27 cellular contexts compared by ENCODE assay signal in the genomic region with DNA sequence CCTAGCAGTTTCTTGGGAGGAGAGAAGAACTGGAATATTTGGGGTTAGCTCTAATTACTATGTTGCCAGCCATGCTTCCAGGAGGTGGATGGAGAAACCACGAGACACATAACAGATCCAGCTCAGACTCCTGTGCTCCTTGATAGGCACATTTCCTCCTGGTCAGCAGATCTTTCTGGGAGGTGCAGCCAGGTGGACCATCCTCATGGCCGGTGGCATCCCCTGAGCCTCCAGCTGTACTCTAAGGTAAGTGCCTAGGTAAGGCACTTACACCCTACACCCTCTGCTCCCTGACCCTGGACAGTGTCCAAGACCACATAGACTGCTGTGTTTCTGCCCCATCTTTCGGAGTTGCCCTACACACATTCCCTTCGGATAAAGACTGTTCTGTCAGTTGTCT. TPM values are rescaled to one million over a fixed set of nuclear protein-coding genes. Genes with fewer than 3 reads are reported as not detected.
DNase-seq lines count a peak whose midpoint lies in the region; ATAC-seq, FAIRE-seq and TF ChIP-seq lines count a peak whose summit lies in the region.
"Had no signal": no experiment of that assay in that cellular context is flagged by ENCODE, and none has a peak within 500 bp of the region (broad histone marks: within the 10 kb centered on the region; RNA-seq: fewer than 3 reads in every experiment).

No MANE protein-coding gene starts in this region.

- DNase-seq in A549 (ENCODE audit: low read depth in 1 of 2, low spot score in 1 of 2) (no peak), esophagus muscularis mucosa (ENCODE audit: extremely low spot score) (peak; percentile 74), mesenteric fat pad (ENCODE audit: low spot score) (peak; percentile 51), osteocyte (ENCODE audit: extremely low spot score, unreplicated experiment) (peak; percentile 65), posterior vena cava (ENCODE audit: low spot score) (no peak), osteoblast (ENCODE audit: insufficient read length, low spot score, missing footprints) (no peak)
- DNase-seq: ACHN; BE2C; C1 segment of cervical spinal cord; CD4-positive, alpha-beta memory T cell; CD4-positive, CD25-positive, alpha-beta regulatory T cell; CD8-positive, alpha-beta memory T cell; COR-L47; DMS 273 treated with DMSO at 0.1 percent for 48 hours; DMS153; DMS79; DND-41; EL; GDM1 had no signal

- H4K20me1 ChIP-seq in osteoblast (ENCODE audit: insufficient read depth, low read length), result no peaks in the 10 kb centered on the region
- H4K20me1 ChIP-seq: BLaER1 had no signal

- H3K4me2 ChIP-seq in A549 (no peak overlapping the region), osteoblast (ENCODE audit: insufficient read depth, low read length) (no peak overlapping the region)
- H3K4me2 ChIP-seq: BLaER1 had no signal

- no peaks in the 10 kb centered on the region for H3K4me1 Mint-ChIP-seq in osteocyte (ENCODE audit: unreplicated experiment)
- H3K4me1 Mint-ChIP-seq: CD14-positive monocyte; CD4-positive, alpha-beta memory T cell; CD4-positive, CD25-positive, alpha-beta regulatory T cell; CD8-positive, alpha-beta memory T cell had no signal

- TF ChIP-seq CTCF in A549 (IDR thresholded peaks at IDR 0.05) (no peak), esophagus muscularis mucosa (IDR thresholded peaks at IDR 0.05) (no peak), osteocyte (IDR thresholded peaks at IDR 0.05) (no peak), osteoblast (IDR thresholded peaks at IDR 0.05; ENCODE audit: extremely low read depth, low read depth, low read length) (no peak)

- FAIRE-seq in A549 (lab: Jason Lieb, UNC), result no peak
- FAIRE-seq: GM12878, GM12892, GM18507 had no signal

- H3K36me3 ChIP-seq in esophagus muscularis mucosa, result no peaks in the 10 kb centered on the region
- no peaks in the 10 kb centered on the region for H3K36me3 ChIP-seq in osteoblast (ENCODE audit: insufficient read depth, low read length)
- H3K36me3 ChIP-seq: BE2C, BLaER1 had no signal

- TF ChIP-seq EP300 in A549 (IDR thresholded peaks at IDR 0.05) (no peak), esophagus muscularis mucosa (IDR thresholded peaks at IDR 0.05) (no peak)

- intact Hi-C loops in esophagus muscularis mucosa (cut with DNase I), result no loop called here
- intact Hi-C loops in posterior vena cava (cut with DNase I), result no loop called here

- H3K4me3 ChIP-seq in A549 (no peak overlapping the region), esophagus muscularis mucosa (no peak overlapping the region), osteoblast (ENCODE audit: insufficient read depth, low read length) (no peak overlapping the region)
- H3K4me3 ChIP-seq: BLaER1, GM12878 had no signal

- H3K27me3 Mint-ChIP-seq in osteocyte (ENCODE audit: unreplicated experiment), result peaks cover 24% of the 10 kb centered on the region

- ATAC-seq in A549 (no peak), HG03135 (IDR thresholded peaks at IDR 0.05; ENCODE audit: unreplicated experiment) (no peak), GM21390 (IDR thresholded peaks at IDR 0.05; ENCODE audit: unreplicated experiment) (no peak)
- ATAC-seq: GM12878 had no signal

- H3K27ac Mint-ChIP-seq in osteocyte (ENCODE audit: unreplicated experiment), result no peak overlapping the region
- H3K27ac Mint-ChIP-seq: CD4-positive, alpha-beta memory T cell; CD4-positive, CD25-positive, alpha-beta regulatory T cell; CD8-positive, alpha-beta memory T cell had no signal

- TF ChIP-seq RAD21 in A549 (conservative IDR thresholded peaks at IDR 0.05 in 1 of 2, IDR thresholded peaks at IDR 0.05 in 1 of 2), result no peak

- no peaks in the 10 kb centered on the region for H3K27me3 ChIP-seq in esophagus muscularis mucosa
- peaks cover 2% of the 10 kb centered on the region for H3K27me3 ChIP-seq in osteoblast (ENCODE audit: insufficient read depth, low read length)
- H3K27me3 ChIP-seq: BE2C, BLaER1 had no signal

- H2AFZ ChIP-seq in osteoblast (ENCODE audit: low read length), result no peak overlapping the region

- TF ChIP-seq POLR2A in A549 (IDR thresholded peaks at IDR 0.05; ENCODE audit: low read length) (no peak), esophagus muscularis mucosa (IDR thresholded peaks at IDR 0.05; ENCODE audit: low read depth) (no peak)

- H3K79me2 ChIP-seq in osteoblast (ENCODE audit: insufficient read depth, low read length), result no peaks in the 10 kb centered on the region

- WGBS in A549 (ENCODE audit: missing lambda C conversion rate), result 43% methylated on average over 4 of the region's 4 CpGs
- 91% methylated on average over 4 of the region's 4 CpGs for WGBS in esophagus muscularis mucosa

- H3K9me3 Mint-ChIP-seq in osteocyte (ENCODE audit: unreplicated experiment), result no peaks in the 10 kb centered on the region
- H3K9me3 Mint-ChIP-seq: CD8-positive, alpha-beta memory T cell had no signal

- H3K9me3 ChIP-seq in A549, result no peaks in the 10 kb centered on the region
- no peaks in the 10 kb centered on the region for H3K9me3 ChIP-seq in esophagus muscularis mucosa
- no peaks in the 10 kb centered on the region for H3K9me3 ChIP-seq in osteoblast (ENCODE audit: low read depth, low read length)
- H3K9me3 ChIP-seq: BE2C, BLaER1 had no signal

- H3K36me3 Mint-ChIP-seq in osteocyte (ENCODE audit: unreplicated experiment), result no peaks in the 10 kb centered on the region
- H3K36me3 Mint-ChIP-seq: CD14-positive monocyte; CD4-positive, alpha-beta memory T cell; CD4-positive, CD25-positive, alpha-beta regulatory T cell; CD8-positive, alpha-beta memory T cell had no signal

- POLR2A ChIA-PET in A549 (lab: Yijun Ruan, JAX), result no interaction called here

- H3K27ac ChIP-seq in A549, result no peak overlapping the region
- no peak overlapping the region for H3K27ac ChIP-seq in esophagus muscularis mucosa (replicated peaks in 1 of 4)
- H3K27ac ChIP-seq in osteoblast (ENCODE audit: low read depth, low read length), result no peak overlapping the region
- H3K27ac ChIP-seq: 22Rv1, BLaER1 had no signal

- CTCF ChIA-PET in A549 (lab: Yijun Ruan, JAX), result interaction anchor here (1.0 kb wide), 1 partner anchor 14 kb away, joined by 3 read pairs; no protein-coding TSS in a partner anchor

- no peak overlapping the region for H3K4me3 Mint-ChIP-seq in osteocyte (ENCODE audit: unreplicated experiment)
- H3K4me3 Mint-ChIP-seq: CD14-positive monocyte; CD4-positive, alpha-beta memory T cell; CD4-positive, CD25-positive, alpha-beta regulatory T cell; CD8-positive, alpha-beta memory T cell had no signal

- H3K4me1 ChIP-seq in A549, result peaks cover 7% of the 10 kb centered on the region
- no peaks in the 10 kb centered on the region for H3K4me1 ChIP-seq in esophagus muscularis mucosa
- H3K4me1 ChIP-seq in osteoblast (ENCODE audit: insufficient read depth, low read length), result no peaks in the 10 kb centered on the region
- H3K4me1 ChIP-seq: BE2C had no signal

TF ChIP-seq in A549, 52 proteins besides CTCF, POLR2A, EP300 and RAD21:
- peak; percentile 1 for TF ChIP-seq MAFK (IDR thresholded peaks at IDR 0.05; ENCODE audit: partially characterized antibody)
- TF ChIP-seq NR3C1 (IDR thresholded peaks at IDR 0.05), result no peak
- no peak for TF ChIP-seq CBX8 (IDR thresholded peaks at IDR 0.05)
- no peak for TF ChIP-seq ZFP36 (IDR thresholded peaks at IDR 0.05; ENCODE audit: borderline replicate concordance, partially characterized antibody)
- TF ChIP-seq FOXS1 (CRISPR knock-in tag; IDR thresholded peaks at IDR 0.05), result no peak
- TF ChIP-seq FOSL2 (IDR thresholded peaks at IDR 0.05), result no peak
- TF ChIP-seq FOSL2 (CRISPR knock-in tag; IDR thresholded peaks at IDR 0.05), result no peak

RNA-seq across cellular contexts. Expression of gene N4BP1, which starts 27.1 kb away (rescaled TPM):
- polyA plus RNA-seq in A549 (2011; rRNA removed) (18.4 and 20.4 TPM in 2 replicates), A549 (2017; fragmentation: RNase III; extraction: RNeasy Plus Mini Kit Qiagen cat#74134 plus additional on column Dnase treatment) (12.6 to 14.4 TPM (median 14.1 TPM) in 3 replicates)
- polyA plus RNA-seq in A549 (2012; cell fraction: cytosol; rRNA removed), result 5.8 and 7.3 TPM in 2 replicates
- 14.0 and 14.8 TPM in 2 replicates for polyA plus RNA-seq in A549 (2012; cell fraction: nucleus; rRNA removed)
- 12.1 and 12.8 TPM in 2 replicates for polyA minus RNA-seq in A549 (2011; rRNA and poly(A)+ RNA removed)
- total RNA-seq in esophagus muscularis mucosa (10 to 100 TPM; 18.3 to 25.9 (median 20.0) TPM), mesenteric fat pad (44.8 TPM), osteocyte (26.6 and 29.3 TPM in 2 replicates), posterior vena cava (10 to 100 TPM; 22.4 to 22.7 TPM), osteoblast (29.0 and 33.3 TPM in 2 replicates)

Comparison
In these comparisons a context has a peak if more than half of its experiments do, and no peak if none do; other contexts are left out.
1. DNase-seq: peak in esophagus muscularis mucosa (single experiment), mesenteric fat pad (single experiment) and osteocyte (single experiment); none in A549 (0 of 2), posterior vena cava (single experiment) and osteoblast (single experiment).